ENCODE assay signal across 26 cellular contexts in genomic region chr16:49278944-49279725, GRCh38. TPM values are rescaled to one million over a fixed set of nuclear protein-coding genes. Genes with fewer than 3 reads are reported as not detected.
A peak's percentile ranks its signal among the peaks of the same experiment; 100 is the strongest.
DNase-seq lines count a peak whose midpoint lies in the region; ATAC-seq and TF ChIP-seq lines count a peak whose summit lies in the region.
"Had no signal": no experiment of that assay in that cellular context is flagged by ENCODE, and none has a peak within 500 bp of the region (broad histone marks: within the 10 kb centered on the region; RNA-seq: fewer than 3 reads in every experiment).

No MANE protein-coding gene starts in this region.

- H3K79me2 ChIP-seq in MM.1S (ENCODE audit: low read length) = no peaks in the 10 kb centered on the region

- H3K4me1 Mint-ChIP-seq in glutamatergic neuron (ENCODE audit: low read depth, unreplicated experiment) (peaks cover 23% of the 10 kb centered on the region), nephron progenitor cell (peaks cover 74% of the 10 kb centered on the region)

- H3K27ac Mint-ChIP-seq in glutamatergic neuron (ENCODE audit: unreplicated experiment) (no peak overlapping the region), nephron progenitor cell (no peak overlapping the region)
- H3K27ac Mint-ChIP-seq: activated B cell treated with CpG ODN at 0.5 μM for 24 hours; activated naive CD4-positive, alpha-beta T cell treated with anti-CD3 and anti-CD28 coated beads, Interleukin-2, amount 10 ng/mL, durations not matched to agents 7 days and 5 days; progenitor cell of endocrine pancreas; stimulated activated memory B cell treated with anti-CD40 and anti-IgM and Interleukin-4, amounts not matched to agents 10 μg/mL and 1 μg/mL and 100 μg/mL, for 72 hours had no signal

- H3K27me3 Mint-ChIP-seq in glutamatergic neuron (ENCODE audit: unreplicated experiment) (peaks cover 42% of the 10 kb centered on the region), nephron progenitor cell (ENCODE audit: low read depth, poor library complexity) (peaks cover 94% of the 10 kb centered on the region)

- H3K4me3 Mint-ChIP-seq in glutamatergic neuron (ENCODE audit: unreplicated experiment) = peak overlapping the region; percentile 91
- peak overlapping the region; percentile 69 for H3K4me3 Mint-ChIP-seq in nephron progenitor cell
- H3K4me3 Mint-ChIP-seq: activated B cell treated with CpG ODN at 0.5 μM for 24 hours; activated naive CD4-positive, alpha-beta T cell treated with anti-CD3 and anti-CD28 coated beads, Interleukin-2, amount 10 ng/mL, durations not matched to agents 7 days and 5 days; stimulated activated memory B cell treated with anti-CD40 and anti-IgM and Interleukin-4, amounts not matched to agents 10 μg/mL and 1 μg/mL and 100 μg/mL, for 72 hours had no signal

- no peaks in the 10 kb centered on the region for H3K4me1 ChIP-seq in MM.1S (ENCODE audit: low read length)
- H3K4me1 ChIP-seq: foreskin keratinocyte had no signal

- TF ChIP-seq CTCF in MM.1S (IDR thresholded peaks at IDR 0.05; ENCODE audit: low read length) (no peak), glutamatergic neuron (IDR thresholded peaks at IDR 0.05; ENCODE audit: partially characterized antibody, unreplicated experiment) (no peak), nephron progenitor cell (IDR thresholded peaks at IDR 0.05) (no peak)

- no peak for ATAC-seq in HG03432 (IDR thresholded peaks at IDR 0.05; ENCODE audit: unreplicated experiment)
- ATAC-seq: foreskin keratinocyte; Panc1; stimulated activated memory B cell treated with anti-CD40 and anti-IgM and Interleukin-4, amounts not matched to agents 10 μg/mL and 1 μg/mL and 100 μg/mL, for 72 hours had no signal

- H3K9me3 Mint-ChIP-seq in glutamatergic neuron (ENCODE audit: unreplicated experiment) (peaks cover 25% of the 10 kb centered on the region), nephron progenitor cell (no peaks in the 10 kb centered on the region)
- H3K9me3 Mint-ChIP-seq: activated B cell treated with CpG ODN at 0.5 μM for 24 hours; activated naive CD4-positive, alpha-beta T cell treated with anti-CD3 and anti-CD28 coated beads, Interleukin-2, amount 10 ng/mL, durations not matched to agents 7 days and 5 days; stimulated activated memory B cell treated with anti-CD40 and anti-IgM and Interleukin-4, amounts not matched to agents 10 μg/mL and 1 μg/mL and 100 μg/mL, for 72 hours had no signal

- peak overlapping the region; percentile 13; the same call in 1 of the 2 replicates for H3K4me2 ChIP-seq in MM.1S (ENCODE audit: low read depth, low read length)

- no peaks in the 10 kb centered on the region for H3K9me2 ChIP-seq in MM.1S (replicated peaks; ENCODE audit: insufficient read depth, low read length)

- H3F3A ChIP-seq in MM.1S (ENCODE audit: insufficient read depth, low read length) = no peaks in the 10 kb centered on the region

- H4K20me1 ChIP-seq in MM.1S (ENCODE audit: insufficient read depth, low read length) = no peaks in the 10 kb centered on the region

- peaks cover 52% of the 10 kb centered on the region for H3K27me3 ChIP-seq in MM.1S (replicated peaks; ENCODE audit: insufficient read depth, low read length)

- peak; percentile 61 for DNase-seq in G401 (ENCODE audit: low spot score)
- no peak for DNase-seq in MM.1S
- no peak for DNase-seq in glutamatergic neuron
- DNase-seq in nephron progenitor cell = peak; percentile 26
- DNase-seq in central memory CD4-positive, alpha-beta T cell = no peak
- DNase-seq in NCI-H82 (lab: John Stamatoyannopoulos, UW) = no peak
- no peak for DNase-seq in glomerular visceral epithelial cell (ENCODE audit: extremely low spot score)
- DNase-seq: activated B cell treated with CpG ODN at 0.5 μM for 24 hours; activated CD4-positive, alpha-beta T cell treated with anti-CD3 and anti-CD28 coated beads, Interleukin-2, amount 50 U/mL, for 4 hours; activated naive CD4-positive, alpha-beta T cell treated with anti-CD3 and anti-CD28 coated beads, Interleukin-2, amount 10 ng/mL, durations not matched to agents 7 days and 5 days; effector memory CD4-positive, alpha-beta T cell; foreskin keratinocyte; GF-D8; islet precursor cell; midbrain; NCI-H1048; NCI-H1694; NCI-H2171 treated with DMSO at 0.1 percent for 48 hours; NCI-H510A treated with DMSO at 0.1 percent for 48 hours; SIG-M5; stimulated activated CD4-positive, alpha-beta T cell treated with anti-CD3 and anti-CD28 coated beads, Interleukin-4, amount 100 ng/mL, for 4 hours had no signal

- in situ Hi-C loops in G401 (cut with HindIII; ENCODE audit: low sequenced_read_pairs) = no loop called here

- H3K27ac ChIP-seq in MM.1S (ENCODE audit: low read length) = no peak overlapping the region
- H3K27ac ChIP-seq: foreskin keratinocyte had no signal

- H2AFZ ChIP-seq in MM.1S (ENCODE audit: low read length) = no peak overlapping the region

- H3K36me3 ChIP-seq in MM.1S (replicated peaks; ENCODE audit: insufficient read depth, low read length) = no peaks in the 10 kb centered on the region

- no peaks in the 10 kb centered on the region for H3K9me3 ChIP-seq in MM.1S (replicated peaks; ENCODE audit: insufficient read depth, low read length)

- H3K36me3 Mint-ChIP-seq in glutamatergic neuron (ENCODE audit: unreplicated experiment) (peaks cover 5% of the 10 kb centered on the region), nephron progenitor cell (ENCODE audit: low read depth) (no peaks in the 10 kb centered on the region)
- H3K36me3 Mint-ChIP-seq: activated naive CD4-positive, alpha-beta T cell treated with anti-CD3 and anti-CD28 coated beads, Interleukin-2, amount 10 ng/mL, durations not matched to agents 7 days and 5 days; stimulated activated memory B cell treated with anti-CD40 and anti-IgM and Interleukin-4, amounts not matched to agents 10 μg/mL and 1 μg/mL and 100 μg/mL, for 72 hours had no signal

- H3K9ac ChIP-seq in MM.1S (ENCODE audit: low read length) = no peak overlapping the region

- no peak overlapping the region for H3K4me3 ChIP-seq in MM.1S (ENCODE audit: low read length)

RNA-seq across cellular contexts. Expression of gene CBLN1, which starts 2.5 kb away (rescaled TPM):
- 0.44 TPM in 1 of 2 replicates, not detected in the other for total RNA-seq in G401 (2014; rRNA removed; shearing (Covaris generic))
- total RNA-seq in glutamatergic neuron (ENCODE audit: unreplicated experiment) = 21.7 TPM
- total RNA-seq: activated B cell treated with CpG ODN at 0.5 μM for 24 hours, LHCN-M2 had no signal

Comparison
In these comparisons a context has a peak if more than half of its experiments do, and no peak if none do; other contexts are left out.
1. DNase-seq: peak in G401 (single experiment) and nephron progenitor cell (single experiment); none in MM.1S (single experiment), glutamatergic neuron (single experiment), central memory CD4-positive, alpha-beta T cell (single experiment), NCI-H82 (single experiment) and glomerular visceral epithelial cell (single experiment).
2. RNA of gene CBLN1, which starts 2.5 kb away (total RNA-seq): 21.7 TPM in glutamatergic neuron (single experiment); 0.44 TPM in G401; every median in the first group is over 10 times any median in the second.